27 cellular contexts compared by ENCODE assay signal in the genomic region with DNA sequence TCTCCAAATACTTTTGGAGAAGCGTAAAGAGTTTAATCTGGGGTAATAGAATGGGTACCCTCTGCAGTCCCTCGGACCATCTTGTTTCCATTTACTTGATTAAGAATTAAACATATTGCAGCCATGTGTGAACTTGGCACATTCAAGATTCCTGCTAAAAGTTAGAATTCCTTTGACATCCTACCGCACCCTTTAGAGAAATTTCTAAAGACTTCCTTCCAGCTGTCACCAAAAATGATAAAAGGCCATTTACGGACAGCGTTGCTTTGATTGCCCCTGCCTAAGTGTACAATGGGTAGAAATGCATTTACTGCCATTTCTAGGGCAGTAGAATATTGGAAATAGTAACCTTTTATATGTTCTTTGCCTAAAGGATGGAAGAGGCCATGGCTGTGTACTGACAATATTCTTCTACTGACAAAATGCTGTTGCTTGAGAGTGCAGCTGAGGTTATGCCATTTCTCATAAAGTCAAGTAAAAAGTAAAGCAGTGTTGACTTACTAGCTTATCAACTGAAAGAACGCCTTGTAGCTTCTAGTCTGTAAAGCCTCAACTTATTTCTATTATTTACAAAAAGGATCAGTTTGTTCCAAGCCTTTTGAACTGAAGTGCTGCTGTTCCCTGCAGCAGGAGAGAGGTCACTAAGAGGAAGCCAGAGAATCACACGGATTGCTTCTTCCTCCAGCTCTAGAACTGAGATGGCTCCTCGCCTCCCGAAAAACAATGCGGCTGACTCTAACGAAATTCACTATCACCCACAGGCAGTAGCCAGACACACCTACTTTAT.
A peak's percentile ranks its signal among the peaks of the same experiment; 100 is the strongest.
DNase-seq lines count a peak whose midpoint lies in the region; ATAC-seq and TF ChIP-seq lines count a peak whose summit lies in the region.
"Had no signal": no experiment of that assay in that cellular context is flagged by ENCODE, and none has a peak within 500 bp of the region (broad histone marks: within the 10 kb centered on the region; RNA-seq: fewer than 3 reads in every experiment).

No MANE protein-coding gene starts in this region.

- H3K4me3 Mint-ChIP-seq in endothelial cell (ENCODE audit: unreplicated experiment) (no peak overlapping the region), mesothelial cell of epicardium (no peak overlapping the region), type B pancreatic cell (no peak overlapping the region)
- no peak overlapping the region for H3K4me3 Mint-ChIP-seq in activated CD4-positive, alpha-beta T cell treated with anti-CD3 and anti-CD28 coated beads, Interleukin-2, amount 10 ng/mL, durations not matched to agents 24 days and 14 days
- H3K4me3 Mint-ChIP-seq: activated CD8-positive, alpha-beta T cell treated with anti-CD3 and anti-CD28 coated beads for 36 hours; activated naive CD8-positive, alpha-beta T cell; endodermal cell; IgD-negative memory B cell; stimulated activated naive CD8-positive, alpha-beta T cell treated with anti-CD3 and anti-CD28 coated beads, Interleukin-15, amount 100 ng/mL, for 72 hours had no signal

- no peak for DNase-seq in left ventricle myocardium superior
- DNase-seq in Right ventricle myocardium inferior (ENCODE audit: missing footprints): no peak
- DNase-seq in endothelial cell (ENCODE audit: low spot score): no peak
- no peak for DNase-seq in mesothelial cell of epicardium (ENCODE audit: low spot score in 2 of 2, unreplicated experiment in 2 of 2)
- no peak for DNase-seq in type B pancreatic cell (ENCODE audit: extremely low spot score, unreplicated experiment)
- DNase-seq in DMS153 treated with DMSO at 0.1 percent for 48 hours (lab: John Stamatoyannopoulos, UW; ENCODE audit: unreplicated experiment): no peak
- no peak for DNase-seq in activated CD4-positive, alpha-beta T cell treated with anti-CD3 and anti-CD28 coated beads, Interleukin-2, amount 10 ng/mL, durations not matched to agents 24 days and 14 days
- DNase-seq: activated CD4-positive, alpha-beta T cell treated with anti-CD3 and anti-CD28 coated beads for 1 hour; activated CD8-positive, alpha-beta T cell treated with anti-CD3 and anti-CD28 coated beads for 36 hours; central memory CD4-positive, alpha-beta T cell; DMS153; endodermal cell; HCEC 1CT; islet precursor cell; NCI-H1092; NCI-H187 treated with DMSO at 0.1 percent for 48 hours; NCI-H524 treated with DMSO at 0.1 percent for 48 hours; PC-3; psoas muscle; SHP77; stimulated activated naive CD8-positive, alpha-beta T cell treated with anti-CD3 and anti-CD28 coated beads, Interleukin-15, amount 100 ng/mL, for 72 hours; T1000; transverse colon had no signal

- no peaks in the 10 kb centered on the region for H3K27me3 Mint-ChIP-seq in endothelial cell (ENCODE audit: unreplicated experiment)
- no peaks in the 10 kb centered on the region for H3K27me3 Mint-ChIP-seq in mesothelial cell of epicardium (ENCODE audit: low read depth)
- H3K27me3 Mint-ChIP-seq in type B pancreatic cell: no peaks in the 10 kb centered on the region
- peaks cover 2% of the 10 kb centered on the region for H3K27me3 Mint-ChIP-seq in activated CD4-positive, alpha-beta T cell treated with anti-CD3 and anti-CD28 coated beads, Interleukin-2, amount 10 ng/mL, durations not matched to agents 24 days and 14 days
- H3K27me3 Mint-ChIP-seq: activated CD8-positive, alpha-beta T cell treated with anti-CD3 and anti-CD28 coated beads for 36 hours; activated naive CD8-positive, alpha-beta T cell; stimulated activated naive CD8-positive, alpha-beta T cell treated with anti-CD3 and anti-CD28 coated beads, Interleukin-15, amount 100 ng/mL, for 72 hours had no signal

- ATAC-seq in left ventricle myocardium superior (peak; percentile 45), Right ventricle myocardium inferior (no peak), GM18520 (IDR thresholded peaks at IDR 0.05; ENCODE audit: unreplicated experiment) (no peak)
- ATAC-seq: A549; activated CD8-positive, alpha-beta T cell treated with anti-CD3 and anti-CD28 coated beads for 36 hours; PC-3; psoas muscle; stimulated activated naive CD8-positive, alpha-beta T cell treated with anti-CD3 and anti-CD28 coated beads, Interleukin-15, amount 100 ng/mL, for 72 hours had no signal

- intact Hi-C loops in left ventricle myocardium superior (cut with micrococcal nuclease): no loop called here
- intact Hi-C loops in Right ventricle myocardium inferior (cut with DNase I): loop anchor here (2.0 kb wide), 1 partner anchor 141 kb away; the partner anchor contains the start of gene MYO10
- intact Hi-C loops in activated CD4-positive, alpha-beta T cell treated with anti-CD3 and anti-CD28 coated beads, Interleukin-2, amount 10 ng/mL, durations not matched to agents 24 days and 14 days (cut with micrococcal nuclease): no loop called here

- no peaks in the 10 kb centered on the region for H3K9me3 Mint-ChIP-seq in endothelial cell (ENCODE audit: unreplicated experiment)
- H3K9me3 Mint-ChIP-seq in mesothelial cell of epicardium: no peaks in the 10 kb centered on the region
- H3K9me3 Mint-ChIP-seq in type B pancreatic cell: no peaks in the 10 kb centered on the region
- no peaks in the 10 kb centered on the region for H3K9me3 Mint-ChIP-seq in activated CD4-positive, alpha-beta T cell treated with anti-CD3 and anti-CD28 coated beads, Interleukin-2, amount 10 ng/mL, durations not matched to agents 24 days and 14 days
- H3K9me3 Mint-ChIP-seq: activated CD8-positive, alpha-beta T cell treated with anti-CD3 and anti-CD28 coated beads for 36 hours; endodermal cell; stimulated activated naive CD8-positive, alpha-beta T cell treated with anti-CD3 and anti-CD28 coated beads, Interleukin-15, amount 100 ng/mL, for 72 hours had no signal

- no peak for TF ChIP-seq CTCF in endothelial cell (IDR thresholded peaks at IDR 0.05; ENCODE audit: unreplicated experiment)
- TF ChIP-seq CTCF in mesothelial cell of epicardium (IDR thresholded peaks at IDR 0.05; ENCODE audit: unreplicated experiment): no peak
- no peak for TF ChIP-seq CTCF in type B pancreatic cell (conservative IDR thresholded peaks at IDR 0.05)

- H3K4me1 Mint-ChIP-seq in endothelial cell (ENCODE audit: unreplicated experiment): peaks cover 43% of the 10 kb centered on the region
- peaks cover 28% of the 10 kb centered on the region for H3K4me1 Mint-ChIP-seq in mesothelial cell of epicardium
- H3K4me1 Mint-ChIP-seq in type B pancreatic cell (ENCODE audit: unreplicated experiment): peaks cover 14% of the 10 kb centered on the region
- H3K4me1 Mint-ChIP-seq in activated CD4-positive, alpha-beta T cell treated with anti-CD3 and anti-CD28 coated beads, Interleukin-2, amount 10 ng/mL, durations not matched to agents 24 days and 14 days: no peaks in the 10 kb centered on the region
- H3K4me1 Mint-ChIP-seq: stimulated activated naive CD8-positive, alpha-beta T cell treated with anti-CD3 and anti-CD28 coated beads, Interleukin-15, amount 100 ng/mL, for 72 hours had no signal

- H3K36me3 Mint-ChIP-seq in endothelial cell (ENCODE audit: low read depth, unreplicated experiment): no peaks in the 10 kb centered on the region
- H3K36me3 Mint-ChIP-seq in mesothelial cell of epicardium: no peaks in the 10 kb centered on the region
- no peaks in the 10 kb centered on the region for H3K36me3 Mint-ChIP-seq in type B pancreatic cell
- no peaks in the 10 kb centered on the region for H3K36me3 Mint-ChIP-seq in activated CD4-positive, alpha-beta T cell treated with anti-CD3 and anti-CD28 coated beads, Interleukin-2, amount 10 ng/mL, durations not matched to agents 24 days and 14 days (ENCODE audit: low read depth)
- H3K36me3 Mint-ChIP-seq: activated naive CD8-positive, alpha-beta T cell had no signal

- H3K27ac Mint-ChIP-seq in endothelial cell (ENCODE audit: unreplicated experiment) (peak overlapping the region; percentile 40), mesothelial cell of epicardium (peak overlapping the region; percentile 73), type B pancreatic cell (peak overlapping the region; percentile 14)
- no peak overlapping the region for H3K27ac Mint-ChIP-seq in activated CD4-positive, alpha-beta T cell treated with anti-CD3 and anti-CD28 coated beads, Interleukin-2, amount 10 ng/mL, durations not matched to agents 24 days and 14 days
- H3K27ac Mint-ChIP-seq: activated CD8-positive, alpha-beta T cell treated with anti-CD3 and anti-CD28 coated beads for 36 hours; activated naive CD8-positive, alpha-beta T cell; endodermal cell; IgD-negative memory B cell; stimulated activated naive CD8-positive, alpha-beta T cell treated with anti-CD3 and anti-CD28 coated beads, Interleukin-15, amount 100 ng/mL, for 72 hours had no signal
